9 cellular contexts compared by ENCODE assay signal in the genomic region with DNA sequence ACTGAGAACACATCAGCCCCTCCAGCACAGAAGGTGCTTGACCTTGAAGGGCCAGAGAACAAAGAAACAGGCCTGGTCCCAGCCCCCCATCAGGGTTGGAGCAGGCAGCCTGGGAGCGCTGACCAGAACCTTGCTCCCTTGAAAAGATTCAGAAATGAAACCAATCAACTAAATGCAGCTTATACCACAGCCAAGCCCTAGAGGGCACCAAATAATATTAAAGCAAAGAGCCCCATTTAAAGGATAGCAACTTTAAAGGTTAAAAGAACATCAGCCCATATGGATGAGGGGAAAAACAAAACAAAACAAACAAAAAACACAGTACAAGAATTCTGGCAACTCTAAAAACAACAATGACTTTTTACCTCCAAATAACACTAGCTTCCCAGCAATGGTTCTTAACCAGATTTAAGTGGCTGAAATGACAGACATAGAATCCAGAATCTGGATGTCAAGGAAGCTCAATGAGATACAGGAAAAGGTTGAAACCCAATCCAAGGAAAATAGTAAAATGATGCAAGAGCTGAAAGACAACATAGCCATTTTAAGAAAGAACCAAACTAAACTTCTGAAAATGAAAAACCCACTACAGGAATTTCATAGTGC.
DNase-seq lines count a peak whose midpoint lies in the region; ATAC-seq and TF ChIP-seq lines count a peak whose summit lies in the region.
"Had no signal": no experiment of that assay in that cellular context is flagged by ENCODE, and none has a peak within 500 bp of the region (broad histone marks: within the 10 kb centered on the region; RNA-seq: fewer than 3 reads in every experiment).

No MANE protein-coding gene starts in this region.

- peak; percentile 32 for TF ChIP-seq CTCF in mesothelial cell of epicardium (IDR thresholded peaks at IDR 0.05; ENCODE audit: unreplicated experiment)

- peak; percentile 37 for DNase-seq in COLO829 (ENCODE audit: low spot score)
- DNase-seq in astrocyte of the hippocampus (ENCODE audit: low read depth, low spot score) = peak; percentile 37
- no peak for DNase-seq in mesothelial cell of epicardium (ENCODE audit: low spot score in 2 of 2, unreplicated experiment in 2 of 2)
- no peak for DNase-seq in effector memory CD4-positive, alpha-beta T cell
- no peak for DNase-seq in activated T-helper 2 cell treated with anti-CD3 and anti-CD28 coated beads, Interferon-gamma antibody, Interleukin-2, Interleukin-4, amounts not matched to agents 10 μg/mL and 5 μg/mL and 100 μg/mL, durations not matched to agents 14 hours and 24 hours and 36 hours (ENCODE audit: low spot score)
- DNase-seq: activated CD4-positive, alpha-beta memory T cell treated with anti-CD3 and anti-CD28 coated beads, Interleukin-2, amount 10 ng/mL, durations not matched to agents 7 days and 5 days had no signal

- no peaks in the 10 kb centered on the region for H3K4me1 Mint-ChIP-seq in mesothelial cell of epicardium
- H3K4me1 Mint-ChIP-seq in activated T-helper 2 cell treated with anti-CD3 and anti-CD28 coated beads, Interferon-gamma antibody, Interleukin-2, Interleukin-4, amounts not matched to agents 10 μg/mL and 5 μg/mL and 100 μg/mL, durations not matched to agents 14 hours and 24 hours and 36 hours (ENCODE audit: low read depth) = no peaks in the 10 kb centered on the region
- H3K4me1 Mint-ChIP-seq: activated CD4-positive, alpha-beta memory T cell treated with anti-CD3 and anti-CD28 coated beads, Interleukin-2, amount 10 ng/mL, durations not matched to agents 7 days and 5 days had no signal

- peaks cover 13% of the 10 kb centered on the region for H3K27me3 Mint-ChIP-seq in mesothelial cell of epicardium (ENCODE audit: low read depth)
- H3K27me3 Mint-ChIP-seq in activated T-helper 2 cell treated with anti-CD3 and anti-CD28 coated beads, Interferon-gamma antibody, Interleukin-2, Interleukin-4, amounts not matched to agents 10 μg/mL and 5 μg/mL and 100 μg/mL, durations not matched to agents 14 hours and 24 hours and 36 hours (ENCODE audit: low read depth) = no peaks in the 10 kb centered on the region
- H3K27me3 Mint-ChIP-seq: activated CD4-positive, alpha-beta memory T cell treated with anti-CD3 and anti-CD28 coated beads, Interleukin-2, amount 10 ng/mL, durations not matched to agents 7 days and 5 days had no signal

- no peak overlapping the region for H3K4me3 ChIP-seq in effector memory CD4-positive, alpha-beta T cell (ENCODE audit: insufficient read depth, low read depth, low read length, poor library complexity, severe bottlenecking)

- H3K9me3 Mint-ChIP-seq in mesothelial cell of epicardium = peaks cover 29% of the 10 kb centered on the region
- peaks cover 7% of the 10 kb centered on the region for H3K9me3 Mint-ChIP-seq in activated T-helper 2 cell treated with anti-CD3 and anti-CD28 coated beads, Interferon-gamma antibody, Interleukin-2, Interleukin-4, amounts not matched to agents 10 μg/mL and 5 μg/mL and 100 μg/mL, durations not matched to agents 14 hours and 24 hours and 36 hours
- H3K9me3 Mint-ChIP-seq: activated CD4-positive, alpha-beta memory T cell treated with anti-CD3 and anti-CD28 coated beads, Interleukin-2, amount 10 ng/mL, durations not matched to agents 7 days and 5 days had no signal

- H3K36me3 Mint-ChIP-seq in mesothelial cell of epicardium = no peaks in the 10 kb centered on the region
- H3K36me3 Mint-ChIP-seq in activated T-helper 2 cell treated with anti-CD3 and anti-CD28 coated beads, Interferon-gamma antibody, Interleukin-2, Interleukin-4, amounts not matched to agents 10 μg/mL and 5 μg/mL and 100 μg/mL, durations not matched to agents 14 hours and 24 hours and 36 hours (ENCODE audit: low read depth) = no peaks in the 10 kb centered on the region

- intact Hi-C loops in activated T-helper 2 cell treated with anti-CD3 and anti-CD28 coated beads, Interferon-gamma antibody, Interleukin-2, Interleukin-4, amounts not matched to agents 10 μg/mL and 5 μg/mL and 100 μg/mL, durations not matched to agents 14 hours and 24 hours and 36 hours (cut with micrococcal nuclease) = no loop called here

- ATAC-seq in HG03439 (IDR thresholded peaks at IDR 0.05; ENCODE audit: unreplicated experiment) (peak; percentile 53), GM19455 (IDR thresholded peaks at IDR 0.05; ENCODE audit: unreplicated experiment) (no peak), HG02642 (IDR thresholded peaks at IDR 0.05; ENCODE audit: poor library complexity, unreplicated experiment) (no peak)

- H3K36me3 ChIP-seq in effector memory CD4-positive, alpha-beta T cell (ENCODE audit: control insufficient read depth, insufficient read depth, low read length) = no peaks in the 10 kb centered on the region

- H3K4me3 Mint-ChIP-seq in mesothelial cell of epicardium = no peak overlapping the region
- H3K4me3 Mint-ChIP-seq in activated T-helper 2 cell treated with anti-CD3 and anti-CD28 coated beads, Interferon-gamma antibody, Interleukin-2, Interleukin-4, amounts not matched to agents 10 μg/mL and 5 μg/mL and 100 μg/mL, durations not matched to agents 14 hours and 24 hours and 36 hours (ENCODE audit: low read depth) = no peak overlapping the region
- H3K4me3 Mint-ChIP-seq: activated CD4-positive, alpha-beta memory T cell treated with anti-CD3 and anti-CD28 coated beads, Interleukin-2, amount 10 ng/mL, durations not matched to agents 7 days and 5 days had no signal

- H3K27me3 ChIP-seq in effector memory CD4-positive, alpha-beta T cell (replicated peaks; ENCODE audit: control insufficient read depth, insufficient read depth, low read length, poor library complexity, severe bottlenecking) = no peaks in the 10 kb centered on the region

- H3K27ac ChIP-seq in effector memory CD4-positive, alpha-beta T cell (ENCODE audit: insufficient read depth, low read length, poor library complexity, severe bottlenecking) = no peak overlapping the region

- H3K27ac Mint-ChIP-seq in mesothelial cell of epicardium = no peak overlapping the region
- H3K27ac Mint-ChIP-seq in activated T-helper 2 cell treated with anti-CD3 and anti-CD28 coated beads, Interferon-gamma antibody, Interleukin-2, Interleukin-4, amounts not matched to agents 10 μg/mL and 5 μg/mL and 100 μg/mL, durations not matched to agents 14 hours and 24 hours and 36 hours = no peak overlapping the region
- H3K27ac Mint-ChIP-seq: activated CD4-positive, alpha-beta memory T cell treated with anti-CD3 and anti-CD28 coated beads, Interleukin-2, amount 10 ng/mL, durations not matched to agents 7 days and 5 days had no signal

- no peaks in the 10 kb centered on the region for H3K9me3 ChIP-seq in effector memory CD4-positive, alpha-beta T cell (ENCODE audit: control insufficient read depth, low read length)

- no peaks in the 10 kb centered on the region for H3K4me1 ChIP-seq in effector memory CD4-positive, alpha-beta T cell (ENCODE audit: control insufficient read depth, insufficient read depth, low read length, poor library complexity, severe bottlenecking)

Comparison
In these comparisons a context has a peak if more than half of its experiments do, and no peak if none do; other contexts are left out.
1. DNase-seq: peak in COLO829 (single experiment) and astrocyte of the hippocampus (single experiment); none in mesothelial cell of epicardium (0 of 2), effector memory CD4-positive, alpha-beta T cell (0 of 3) and activated T-helper 2 cell treated with anti-CD3 and anti-CD28 coated beads, Interferon-gamma antibody, Interleukin-2, Interleukin-4, amounts not matched to agents 10 μg/mL and 5 μg/mL and 100 μg/mL, durations not matched to agents 14 hours and 24 hours and 36 hours (single experiment).